16 cellular contexts compared by ENCODE assay signal in genomic region chr15:85495542-85495941, GRCh38.
DNase-seq lines count a peak whose midpoint lies in the region; TF ChIP-seq lines count a peak whose summit lies in the region.
"Had no signal": no experiment of that assay in that cellular context is flagged by ENCODE, and none has a peak within 500 bp of the region (broad histone marks: within the 10 kb centered on the region; RNA-seq: fewer than 3 reads in every experiment).

No MANE protein-coding gene starts in this region.

- H3K4me1 Mint-ChIP-seq in Calu3 (ENCODE audit: low read depth, unreplicated experiment) (peaks cover 50% of the 10 kb centered on the region), endothelial cell (ENCODE audit: unreplicated experiment) (peaks cover 62% of the 10 kb centered on the region), nephron progenitor cell (peaks cover 85% of the 10 kb centered on the region)

- H2AFZ ChIP-seq in PC-9, result no peak overlapping the region

- no peaks in the 10 kb centered on the region for H3K27me3 ChIP-seq in PC-9 (ENCODE audit: insufficient read depth, low read depth)

- H3K9me2 ChIP-seq in PC-9 (ENCODE audit: insufficient read depth), result no peaks in the 10 kb centered on the region

- intact Hi-C loops in Calu3 (cut with micrococcal nuclease; ENCODE audit: unreplicated experiment) (no loop called here), PC-9 (cut with micrococcal nuclease; ENCODE audit: unreplicated experiment) (no loop called here)

- H3K9me3 Mint-ChIP-seq in Calu3 (ENCODE audit: low read depth, unreplicated experiment) (no peaks in the 10 kb centered on the region), endothelial cell (ENCODE audit: unreplicated experiment) (no peaks in the 10 kb centered on the region), nephron progenitor cell (no peaks in the 10 kb centered on the region)
- H3K9me3 Mint-ChIP-seq: CD4-positive, alpha-beta T cell; IgD-negative memory B cell had no signal

- no TSS peak for BruUV-seq in Calu3 (replicated peaks; lab: Mats Ljungman, UMichigan)
- no TSS peak for BruUV-seq in PC-9 (replicated peaks; lab: Mats Ljungman, UMichigan)

- H3K4me2 ChIP-seq in PC-9, result no peak overlapping the region

- TF ChIP-seq CTCF in Calu3 (IDR thresholded peaks at IDR 0.05; ENCODE audit: unreplicated experiment), result no peak
- TF ChIP-seq CTCF in PC-9 (conservative IDR thresholded peaks at IDR 0.05), result no peak
- no peak for TF ChIP-seq CTCF in endothelial cell (IDR thresholded peaks at IDR 0.05; ENCODE audit: unreplicated experiment)
- TF ChIP-seq CTCF in nephron progenitor cell (IDR thresholded peaks at IDR 0.05), result no peak
- no peak for TF ChIP-seq CTCF in foreskin fibroblast (IDR thresholded peaks at IDR 0.05; ENCODE audit: low read depth, low read length)

- H3K27ac Mint-ChIP-seq in Calu3 (ENCODE audit: unreplicated experiment) (peak overlapping the region; percentile 78), endothelial cell (ENCODE audit: unreplicated experiment) (peak overlapping the region; percentile 81), nephron progenitor cell (peak overlapping the region; percentile 91)
- H3K27ac Mint-ChIP-seq: CD4-positive, alpha-beta T cell had no signal

- POLR2A ChIA-PET in PC-9 (lab: Charles Lee; ENCODE audit: unreplicated experiment), result no interaction called here

- H3K4me1 ChIP-seq in PC-9 (replicated peaks; ENCODE audit: insufficient read depth), result peaks cover 30% of the 10 kb centered on the region

- H3K79me2 ChIP-seq in PC-9 (ENCODE audit: low read depth), result peaks cover 76% of the 10 kb centered on the region

- H3F3A ChIP-seq in PC-9 (ENCODE audit: insufficient read depth, low read depth), result peaks cover 35% of the 10 kb centered on the region

- H3K36me3 ChIP-seq in PC-9 (ENCODE audit: low read depth), result no peaks in the 10 kb centered on the region
- H3K36me3 ChIP-seq: HAP-1 had no signal

- DNase-seq in Calu3 (no peak), PC-9 (no peak), endothelial cell (ENCODE audit: low spot score) (no peak), nephron progenitor cell (no peak), foreskin fibroblast (no peak), activated gamma-delta T cell treated with Interleukin-2 at 50 U/mL for 16 hours (no peak), NCI-H2029 treated with DMSO at 0.1 percent for 48 hours (lab: John Stamatoyannopoulos, UW) (no peak), NCI-H146 treated with DMSO at 0.1 percent for 48 hours (lab: John Stamatoyannopoulos, UW; ENCODE audit: unreplicated experiment) (no peak)
- DNase-seq: AML-193; CD4-positive, alpha-beta T cell; NCI-H1105 treated with DMSO at 0.1 percent for 48 hours; NCI-H1930; NCI-H2171; NCI-H446 treated with DMSO at 0.1 percent for 48 hours had no signal

- CTCF ChIA-PET in Calu3 (lab: Charles Lee), result interaction anchor here (0.9 kb wide), 1 partner anchor 48 kb away, joined by 3 read pairs; no protein-coding TSS in a partner anchor
- CTCF ChIA-PET in PC-9 (lab: Charles Lee), result no interaction called here

- H3K4me3 Mint-ChIP-seq in Calu3 (ENCODE audit: low read depth, unreplicated experiment), result no peak overlapping the region
- no peak overlapping the region for H3K4me3 Mint-ChIP-seq in endothelial cell (ENCODE audit: unreplicated experiment)
- H3K4me3 Mint-ChIP-seq in nephron progenitor cell, result peak overlapping the region; percentile 35
- H3K4me3 Mint-ChIP-seq: CD4-positive, alpha-beta T cell had no signal

- no peaks in the 10 kb centered on the region for H4K20me1 ChIP-seq in PC-9 (ENCODE audit: insufficient read depth)

- H3K27ac ChIP-seq in PC-9, result peak overlapping the region; percentile 84

- H3K27me3 Mint-ChIP-seq in Calu3 (ENCODE audit: unreplicated experiment), result no peaks in the 10 kb centered on the region
- peaks cover 9% of the 10 kb centered on the region for H3K27me3 Mint-ChIP-seq in endothelial cell (ENCODE audit: unreplicated experiment)
- H3K27me3 Mint-ChIP-seq in nephron progenitor cell (ENCODE audit: low read depth, poor library complexity), result no peaks in the 10 kb centered on the region
- H3K27me3 Mint-ChIP-seq: CD4-positive, alpha-beta T cell; IgD-negative memory B cell had no signal

- H3K4me3 ChIP-seq in PC-9 (no peak overlapping the region), foreskin fibroblast (ENCODE audit: low read depth in 1 of 2, low read length in 2 of 2) (no peak overlapping the region)
- H3K4me3 ChIP-seq: HAP-1 had no signal

- H3K36me3 Mint-ChIP-seq in Calu3 (ENCODE audit: insufficient read depth, unreplicated experiment), result no peaks in the 10 kb centered on the region
- H3K36me3 Mint-ChIP-seq in endothelial cell (ENCODE audit: low read depth, unreplicated experiment), result peaks cover 4% of the 10 kb centered on the region
- peaks cover 6% of the 10 kb centered on the region for H3K36me3 Mint-ChIP-seq in nephron progenitor cell (ENCODE audit: low read depth)

- no peaks in the 10 kb centered on the region for H3K9me3 ChIP-seq in PC-9 (ENCODE audit: insufficient read depth, low read depth)
- H3K9me3 ChIP-seq: HAP-1 had no signal
